Comparison of ENCODE assay signal across 8 cellular contexts in the genomic region with DNA sequence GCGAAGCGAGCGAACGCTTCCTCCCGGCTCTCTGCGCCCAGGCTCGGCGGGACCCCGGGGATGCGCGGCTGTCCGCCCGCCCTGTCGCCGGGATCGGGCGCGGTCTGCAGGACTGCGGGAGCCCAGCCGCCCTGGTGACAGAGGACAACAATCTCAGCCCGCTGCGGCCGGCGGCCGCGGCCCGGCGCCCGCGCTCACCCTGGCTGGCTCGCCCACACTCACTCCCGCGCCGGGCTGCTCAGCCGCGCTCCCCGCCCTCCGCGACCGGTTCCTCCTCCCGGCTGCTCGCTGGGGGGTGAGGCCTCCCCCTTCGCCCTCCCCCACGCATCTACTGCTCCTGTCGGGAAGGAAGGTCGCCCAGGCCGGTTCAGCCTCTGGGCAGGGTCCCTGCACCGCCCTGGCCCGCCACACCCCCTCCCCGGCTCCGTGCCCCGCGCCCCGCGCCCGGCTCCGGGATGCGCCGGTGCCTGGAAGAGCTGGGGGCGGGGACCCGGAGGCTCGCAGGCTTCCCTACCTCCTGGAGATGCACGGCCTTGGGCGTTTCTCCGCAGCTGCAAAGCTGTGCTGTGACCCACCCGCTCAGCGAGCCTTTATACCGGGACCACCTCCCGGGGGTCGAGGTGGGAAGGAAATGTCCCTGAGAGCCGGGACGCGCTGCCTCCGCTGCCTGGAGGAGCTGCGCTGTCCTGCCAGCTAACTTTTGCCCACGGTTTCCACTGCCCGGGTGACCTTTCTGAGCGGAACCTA. TPM values are rescaled to one million over a fixed set of nuclear protein-coding genes. Genes with fewer than 3 reads are reported as not detected.
A peak's percentile ranks its signal among the peaks of the same experiment; 100 is the strongest.
DNase-seq lines count a peak whose midpoint lies in the region; ATAC-seq and TF ChIP-seq lines count a peak whose summit lies in the region.

TSS of gene SYNE1 (minus strand) at position 688 of the 747 bp plus-strand sequence. CDS start 9,031 bp downstream, outside the sequence.

- POLR2A ChIA-PET in HEK293T (lab: Yijun Ruan, JAX), result no interaction called here

- CTCF ChIA-PET in HEK293T (lab: Yijun Ruan, JAX), result no interaction called here

- peak within 1 kb of the TSS; percentile 14 for H3K9ac ChIP-seq in mucosa of rectum (ENCODE audit: low read depth in 1 of 2, low read length in 2 of 2)

- peak; percentile 19 for DNase-seq in EL
- DNase-seq in HEK293T (ENCODE audit: extremely low spot score), result peak; percentile 61
- DNase-seq in WERI-Rb-1, result peak; percentile 32

- H3K27ac ChIP-seq in WERI-Rb-1 (no peak within 1 kb of the TSS), mucosa of rectum (ENCODE audit: low read depth in 2 of 2, low read length in 2 of 2) (peak within 1 kb of the TSS in 1 of 2 donors; percentile 38), urinary bladder (ENCODE audit: low read depth) (no peak within 1 kb of the TSS)

- H3K9me3 ChIP-seq in WERI-Rb-1 (ENCODE audit: severe bottlenecking), result no peaks in the 10 kb centered on the region
- no peaks in the 10 kb centered on the region for H3K9me3 ChIP-seq in mucosa of rectum (ENCODE audit: control insufficient read depth in 2 of 2, low read length in 2 of 2)

- ATAC-seq in esophagus mucosa (peak; percentile 68), GM18520 (IDR thresholded peaks at IDR 0.05; ENCODE audit: unreplicated experiment) (no peak), HG03025 (IDR thresholded peaks at IDR 0.05; ENCODE audit: low FRiP score, unreplicated experiment) (no peak)

- no peaks in the 10 kb centered on the region for H3K36me3 ChIP-seq in WERI-Rb-1
- H3K36me3 ChIP-seq in mucosa of rectum (ENCODE audit: control insufficient read depth in 2 of 2, insufficient read depth in 2 of 2, low read length in 2 of 2), result no peaks in the 10 kb centered on the region
- H3K36me3 ChIP-seq in urinary bladder (ENCODE audit: insufficient read depth), result no peaks in the 10 kb centered on the region

- no peak for TF ChIP-seq CTCF in WERI-Rb-1 (IDR thresholded peaks at IDR 0.05; ENCODE audit: low read depth, low read length)

- H3K4me1 ChIP-seq in mucosa of rectum (ENCODE audit: control insufficient read depth in 2 of 2, insufficient read depth in 2 of 2, low read length in 2 of 2), result no peaks in the 10 kb centered on the region
- H3K4me1 ChIP-seq in urinary bladder (ENCODE audit: insufficient read depth), result no peaks in the 10 kb centered on the region

- H3K4me3 ChIP-seq in WERI-Rb-1 (ENCODE audit: low read depth, low read length) (peak within 1 kb of the TSS; percentile 43), mucosa of rectum (ENCODE audit: low read length in 2 of 2) (peak within 1 kb of the TSS; percentile 37 to 74), urinary bladder (ENCODE audit: low read depth, low read length) (peak within 1 kb of the TSS; percentile 75)

- WGBS in urinary bladder, result under 1% methylated on average over 78 of the region's 78 CpGs

- H3K27me3 ChIP-seq in WERI-Rb-1 (ENCODE audit: insufficient read depth, low read depth, severe bottlenecking) (peaks cover 30% of the 10 kb centered on the region), mucosa of rectum (ENCODE audit: control insufficient read depth in 2 of 2, insufficient read depth in 2 of 2, low read length in 2 of 2) (peaks cover 0 to 4% of the 10 kb centered on the region in 2 donors)

TF ChIP-seq in HEK293T, 16 proteins besides CTCF, POLR2A, EP300 and RAD21:
- TF ChIP-seq PKNOX1 (IDR thresholded peaks at IDR 0.05) (no peak), NFRKB (IDR thresholded peaks at IDR 0.05) (no peak), LEF1 (IDR thresholded peaks at IDR 0.05; ENCODE audit: borderline replicate concordance) (no peak), BHLHE40 (IDR thresholded peaks at IDR 0.05; ENCODE audit: borderline replicate concordance) (no peak), TARDBP (IDR thresholded peaks at IDR 0.05) (no peak), FOXK2 (IDR thresholded peaks at IDR 0.05) (no peak), L3MBTL2 (conservative IDR thresholded peaks at IDR 0.05) (no peak), ELF4 (IDR thresholded peaks at IDR 0.05) (no peak), ZNF384 (IDR thresholded peaks at IDR 0.05) (no peak), ARNT (IDR thresholded peaks at IDR 0.05) (no peak), CTBP1 (IDR thresholded peaks at IDR 0.05; ENCODE audit: borderline replicate concordance) (no peak)

RNA-seq across cellular contexts. Expression of gene SYNE1, which starts in this region (rescaled TPM):
- 4.0 TPM for total RNA-seq in esophagus mucosa
- 266 TPM for total RNA-seq in urinary bladder
- 41.9 TPM for polyA plus RNA-seq in urinary bladder

Comparison
In these comparisons a context has a peak if more than half of its experiments do, and no peak if none do; other contexts are left out.
1. RNA of gene SYNE1 (total RNA-seq): 266 TPM in urinary bladder (single experiment); 4.0 TPM in esophagus mucosa (single experiment); every median in the first group is over 10 times any median in the second.
2. Peak in every context shown above with its lines, with median percentiles within 50 percentile points of each other: DNase-seq and H3K4me3 ChIP-seq.